In the genomic region with DNA sequence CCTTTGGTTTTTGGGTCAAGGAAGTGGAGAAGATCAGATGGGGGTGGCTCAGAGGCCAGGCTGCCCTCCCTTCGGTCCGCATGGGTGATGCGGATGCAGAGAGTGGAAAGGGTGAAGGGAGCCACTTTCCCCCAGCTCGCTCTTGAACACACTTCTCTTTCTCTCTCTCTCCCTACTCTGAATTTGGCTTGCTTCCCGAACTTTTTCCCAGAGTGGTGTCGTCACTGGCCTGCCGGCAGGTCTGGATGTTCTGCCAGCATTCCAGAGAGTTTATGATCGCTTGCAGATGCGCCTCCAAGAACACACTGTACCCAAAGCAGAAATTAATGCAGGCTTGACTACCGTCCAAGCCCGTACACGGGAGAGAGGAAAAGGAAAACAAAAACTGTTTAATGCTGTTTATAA, we compare ENCODE assay signal across 8 cellular contexts.
DNase-seq lines count a peak whose midpoint lies in the region; ATAC-seq and TF ChIP-seq lines count a peak whose summit lies in the region.

No MANE protein-coding gene starts in this region.

- POLR2A ChIA-PET in HEK293 (lab: Yijun Ruan, JAX) (interaction anchor here (0.6 to 2.6 kb wide), 6 partner anchors 21 to 103 kb away, joined by 3 to 8 read pairs (median 4); a partner anchor contains a TSS), RWPE1 (lab: Yijun Ruan, JAX; ENCODE audit: low non-redundant PET) (no interaction called here)

- H3K36me3 ChIP-seq in HEK293 (ENCODE audit: control insufficient read depth in 2 of 2, insufficient read depth in 1 of 2, low read length in 2 of 2) (no peaks in the 10 kb centered on the region), neuronal stem cell (replicated peaks in 1 of 2; ENCODE audit: control insufficient read depth in 2 of 2, insufficient read depth in 2 of 2, low read length in 2 of 2) (peaks cover 5 to 14% of the 10 kb centered on the region in 2 donors)

- peaks cover 6% of the 10 kb centered on the region for H3K79me1 ChIP-seq in neuronal stem cell (ENCODE audit: low read depth, low read length)

- peak overlapping the region; percentile 46 for H3K18ac ChIP-seq in neuronal stem cell (ENCODE audit: low read length)

- WGBS in neuronal stem cell (ENCODE audit: extremely low coverage in 2 of 2, insufficient read length in 2 of 2, insufficient replicate concordance in 1 of 2), 2 donors = no CpG with 5 or more reads among the region's 12 CpGs

- H2BK5ac ChIP-seq in neuronal stem cell (ENCODE audit: low read length) = no peak overlapping the region

- H3K23ac ChIP-seq in neuronal stem cell (ENCODE audit: low read depth, low read length, poor library complexity) = no peak overlapping the region

- no peak overlapping the region for H2BK12ac ChIP-seq in neuronal stem cell (ENCODE audit: low read length)

- H2AFZ ChIP-seq in neuronal stem cell (ENCODE audit: low read length) = no peak overlapping the region

- no peaks in the 10 kb centered on the region for H3K9me3 ChIP-seq in HEK293 (ENCODE audit: control insufficient read depth, insufficient read depth, low read depth, low read length)
- H3K9me3 ChIP-seq in neuronal stem cell (replicated peaks in 1 of 2; ENCODE audit: control insufficient read depth in 2 of 2, insufficient read depth in 1 of 2, low read depth in 1 of 2, low read length in 2 of 2) = no peaks in the 10 kb centered on the region

- H3K9ac ChIP-seq in neuronal stem cell (ENCODE audit: low read depth, low read length, poor library complexity) = peak overlapping the region; percentile 2

- H2BK120ac ChIP-seq in neuronal stem cell (ENCODE audit: low read depth, low read length) = no peak overlapping the region

- H3K4ac ChIP-seq in neuronal stem cell (ENCODE audit: low read length) = no peak overlapping the region

- no peak overlapping the region for H2BK15ac ChIP-seq in neuronal stem cell (ENCODE audit: low read length)

- H2AK5ac ChIP-seq in neuronal stem cell (ENCODE audit: low read depth, low read length) = no peak overlapping the region

- DNase-seq in RWPE1 (ENCODE audit: low spot score) (peak; percentile 89), fibroblast of mammary gland (ENCODE audit: low read depth) (peak; percentile 100), neuronal stem cell (ENCODE audit: low spot score) (no peak), T-helper 9 cell (no peak), GF-D8 (lab: John Stamatoyannopoulos, UW) (no peak), NK-92 (lab: John Stamatoyannopoulos, UW; ENCODE audit: unreplicated experiment) (no peak)

- H3K27ac ChIP-seq in HEK293 (ENCODE audit: extremely low read depth, low read depth, low read length) (peak overlapping the region; percentile 65; the same call in 1 of the 2 replicates), RWPE1 (peak overlapping the region; percentile 100), neuronal stem cell (replicated peaks; ENCODE audit: low read length) (no peak overlapping the region)

- CTCF ChIA-PET in HEK293 (lab: Yijun Ruan, JAX) = interaction anchor here (0.7 kb wide), 3 partner anchors 17 to 95 kb away, joined by 3 to 4 read pairs (median 3); no protein-coding TSS in a partner anchor
- CTCF ChIA-PET in RWPE1 (lab: Yijun Ruan, JAX) = interaction anchor here (0.6 to 0.7 kb wide), 2 partner anchors 29 to 114 kb away, joined by 3 read pairs; no protein-coding TSS in a partner anchor

- H3K4me3 ChIP-seq in HEK293 (ENCODE audit: low read depth, low read length) (no peak overlapping the region), fibroblast of mammary gland (ENCODE audit: control insufficient read depth, low read depth, low read length) (no peak overlapping the region), neuronal stem cell (ENCODE audit: low read length in 2 of 2) (no peak overlapping the region)

- no peak overlapping the region for H4K8ac ChIP-seq in neuronal stem cell (ENCODE audit: low read depth, low read length)

- no peak overlapping the region for H3K4me2 ChIP-seq in neuronal stem cell (ENCODE audit: insufficient read depth, low read length, poor library complexity, severe bottlenecking)

- no peak for ATAC-seq in GM19397 (IDR thresholded peaks at IDR 0.05; ENCODE audit: unreplicated experiment)

- no peak overlapping the region for H3K14ac ChIP-seq in neuronal stem cell (ENCODE audit: low read length)

- H4K91ac ChIP-seq in neuronal stem cell (ENCODE audit: low read depth, low read length, poor library complexity) = no peak overlapping the region

- H3K27me3 ChIP-seq in neuronal stem cell (ENCODE audit: control insufficient read depth in 3 of 3, insufficient read depth in 3 of 3, low read depth in 1 of 3, low read length in 3 of 3) = no peaks in the 10 kb centered on the region

- H3K4me1 ChIP-seq in HEK293 (ENCODE audit: control insufficient read depth, insufficient read depth, low read length) (peaks cover 23% of the 10 kb centered on the region), neuronal stem cell (ENCODE audit: control insufficient read depth in 2 of 2, insufficient read depth in 1 of 2, low read depth in 1 of 2, low read length in 2 of 2) (peaks cover 35 to 52% of the 10 kb centered on the region in 2 donors)

- TF ChIP-seq CTCF in HEK293 (tag by site-specific recombination; IDR thresholded peaks at IDR 0.05) (no peak), RWPE1 (conservative IDR thresholded peaks at IDR 0.05; ENCODE audit: low read depth) (no peak), fibroblast of mammary gland (conservative IDR thresholded peaks at IDR 0.05; ENCODE audit: control insufficient read depth, insufficient read depth, low read depth, low read length) (no peak)

TF ChIP-seq in HEK293, 187 proteins besides CTCF, POLR2A, EP300 and RAD21 (continues in another document):
- TF ChIP-seq RBAK (tag by site-specific recombination; IDR thresholded peaks at IDR 0.05) (no peak), ZNF121 (tag by site-specific recombination; IDR thresholded peaks at IDR 0.05) (no peak), ZNF239 (tag by site-specific recombination; IDR thresholded peaks at IDR 0.05) (no peak), TRIM28 (IDR thresholded peaks at IDR 0.05; ENCODE audit: borderline replicate concordance, low read length) (peak; percentile 54; the same call in 1 of the 2 replicates), ZNF2 (tag by site-specific recombination; IDR thresholded peaks at IDR 0.05) (no peak), ZNF175 (tag by site-specific recombination; IDR thresholded peaks at IDR 0.05) (no peak), ZNF37A (tag by site-specific recombination; IDR thresholded peaks at IDR 0.05) (no peak), ZNF747 (tag by site-specific recombination; IDR thresholded peaks at IDR 0.05) (no peak), ZNF585B (tag by site-specific recombination; IDR thresholded peaks at IDR 0.05) (no peak)
- TF ChIP-seq, protein P1, sequence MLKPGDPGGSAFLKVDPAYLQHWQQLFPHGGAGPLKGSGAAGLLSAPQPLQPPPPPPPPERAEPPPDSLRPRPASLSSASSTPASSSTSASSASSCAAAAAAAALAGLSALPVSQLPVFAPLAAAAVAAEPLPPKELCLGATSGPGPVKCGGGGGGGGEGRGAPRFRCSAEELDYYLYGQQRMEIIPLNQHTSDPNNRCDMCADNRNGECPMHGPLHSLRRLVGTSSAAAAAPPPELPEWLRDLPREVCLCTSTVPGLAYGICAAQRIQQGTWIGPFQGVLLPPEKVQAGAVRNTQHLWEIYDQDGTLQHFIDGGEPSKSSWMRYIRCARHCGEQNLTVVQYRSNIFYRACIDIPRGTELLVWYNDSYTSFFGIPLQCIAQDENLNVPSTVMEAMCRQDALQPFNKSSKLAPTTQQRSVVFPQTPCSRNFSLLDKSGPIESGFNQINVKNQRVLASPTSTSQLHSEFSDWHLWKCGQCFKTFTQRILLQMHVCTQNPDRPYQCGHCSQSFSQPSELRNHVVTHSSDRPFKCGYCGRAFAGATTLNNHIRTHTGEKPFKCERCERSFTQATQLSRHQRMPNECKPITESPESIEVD (tag by site-specific recombination; IDR thresholded peaks at IDR 0.05) = peak; percentile 86
- TF ChIP-seq, protein P2, sequence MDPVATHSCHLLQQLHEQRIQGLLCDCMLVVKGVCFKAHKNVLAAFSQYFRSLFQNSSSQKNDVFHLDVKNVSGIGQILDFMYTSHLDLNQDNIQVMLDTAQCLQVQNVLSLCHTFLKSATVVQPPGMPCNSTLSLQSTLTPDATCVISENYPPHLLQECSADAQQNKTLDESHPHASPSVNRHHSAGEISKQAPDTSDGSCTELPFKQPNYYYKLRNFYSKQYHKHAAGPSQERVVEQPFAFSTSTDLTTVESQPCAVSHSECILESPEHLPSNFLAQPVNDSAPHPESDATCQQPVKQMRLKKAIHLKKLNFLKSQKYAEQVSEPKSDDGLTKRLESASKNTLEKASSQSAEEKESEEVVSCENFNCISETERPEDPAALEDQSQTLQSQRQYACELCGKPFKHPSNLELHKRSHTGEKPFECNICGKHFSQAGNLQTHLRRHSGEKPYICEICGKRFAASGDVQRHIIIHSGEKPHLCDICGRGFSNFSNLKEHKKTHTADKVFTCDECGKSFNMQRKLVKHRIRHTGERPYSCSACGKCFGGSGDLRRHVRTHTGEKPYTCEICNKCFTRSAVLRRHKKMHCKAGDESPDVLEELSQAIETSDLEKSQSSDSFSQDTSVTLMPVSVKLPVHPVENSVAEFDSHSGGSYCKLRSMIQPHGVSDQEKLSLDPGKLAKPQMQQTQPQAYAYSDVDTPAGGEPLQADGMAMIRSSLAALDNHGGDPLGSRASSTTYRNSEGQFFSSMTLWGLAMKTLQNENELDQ (tag by site-specific recombination; IDR thresholded peaks at IDR 0.05; ENCODE audit: low read depth) = no peak

Comparison
In these comparisons a context has a peak if more than half of its experiments do, and no peak if none do; other contexts are left out.
1. DNase-seq: peak in RWPE1 (single experiment) and fibroblast of mammary gland (single experiment); none in neuronal stem cell (single experiment), T-helper 9 cell (single experiment), GF-D8 (single experiment) and NK-92 (single experiment).